10 cellular contexts compared by ENCODE assay signal in the genomic region with DNA sequence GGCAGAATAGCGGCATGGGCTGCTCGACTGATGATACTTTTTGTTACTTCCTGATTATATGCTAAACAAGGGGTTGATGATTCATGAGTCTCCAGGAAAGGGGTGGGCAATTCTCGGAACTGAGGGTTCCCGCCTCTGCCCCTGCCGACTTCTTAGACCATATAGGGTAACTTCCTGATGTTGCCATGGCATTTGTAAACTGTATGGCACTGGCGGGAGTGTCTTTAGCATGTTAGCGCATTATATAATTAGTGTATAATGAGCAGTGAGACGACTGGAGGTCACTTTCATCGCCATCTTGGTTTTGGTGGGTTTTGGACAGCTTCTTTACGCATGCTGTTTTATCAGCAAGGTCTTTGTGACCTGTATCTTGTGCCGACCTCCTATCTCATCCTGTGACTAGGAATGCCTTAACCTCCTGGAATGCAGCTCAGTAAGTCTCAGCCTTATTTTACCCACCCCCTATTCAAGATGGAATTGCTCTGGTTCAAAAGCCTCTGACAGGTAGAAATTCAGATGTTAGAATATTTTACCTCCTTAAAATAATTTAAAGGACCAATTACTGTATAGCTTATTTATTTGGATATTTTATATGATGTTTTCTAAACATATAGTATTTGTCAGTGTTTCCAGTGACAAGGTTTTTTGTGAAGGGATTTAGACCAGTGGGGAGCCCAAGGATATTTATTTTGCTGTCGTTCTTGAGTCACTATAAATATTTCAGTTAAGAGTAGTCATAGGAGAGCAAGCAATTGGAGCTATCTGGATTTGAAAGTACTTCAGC.
DNase-seq lines count a peak whose midpoint lies in the region; ATAC-seq and TF ChIP-seq lines count a peak whose summit lies in the region.
"Had no signal": no experiment of that assay in that cellular context is flagged by ENCODE, and none has a peak within 500 bp of the region (broad histone marks: within the 10 kb centered on the region; RNA-seq: fewer than 3 reads in every experiment).

No MANE protein-coding gene starts in this region.

- TF ChIP-seq CTCF in AG09309 (IDR thresholded peaks at IDR 0.05; ENCODE audit: control insufficient read depth, insufficient read depth, low read depth, low read length, missing control alignments) (no peak), Peyer's patch (IDR thresholded peaks at IDR 0.05) (no peak)

- no peak overlapping the region for H4K91ac ChIP-seq in mesenchymal stem cell (ENCODE audit: low read length)

- DNase-seq in AG09309 (ENCODE audit: low read depth) (no peak), MV-4-11 (lab: John Stamatoyannopoulos, UW) (peak; percentile 97), mesenchymal stem cell (peak; percentile 93), NCI-H510A (lab: John Stamatoyannopoulos, UW) (no peak), NK-92 (lab: John Stamatoyannopoulos, UW; ENCODE audit: unreplicated experiment) (no peak), Peyer's patch (no peak)
- DNase-seq in activated T-cell treated with anti-CD3 and anti-CD28 coated beads, Interleukin-2, amount 50 U/mL, for 4 hours, result peak; percentile 15
- DNase-seq: DMS153, testis had no signal

- H3K4me3 Mint-ChIP-seq in activated T-cell treated with anti-CD3 and anti-CD28 coated beads, Interleukin-2, amount 50 U/mL, for 4 hours, result no peak overlapping the region

- H3K27me3 ChIP-seq in mesenchymal stem cell (ENCODE audit: control insufficient read depth in 1 of 2, insufficient read depth in 1 of 2, low read length in 2 of 2) (no peaks in the 10 kb centered on the region), Peyer's patch (no peaks in the 10 kb centered on the region)
- H3K27me3 ChIP-seq: testis had no signal

- H2AFZ ChIP-seq in mesenchymal stem cell (ENCODE audit: low read depth, low read length), result no peak overlapping the region

- peak overlapping the region; percentile 38 for H2BK120ac ChIP-seq in mesenchymal stem cell (ENCODE audit: low read depth, low read length)

- H2AK5ac ChIP-seq in mesenchymal stem cell (ENCODE audit: low read length, severe bottlenecking), result peak overlapping the region; percentile 65

- peak overlapping the region in 1 of 2 experiments; percentile 69 for H3K4ac ChIP-seq in mesenchymal stem cell (ENCODE audit: low read depth in 1 of 2, low read length in 2 of 2)

- H3K27ac ChIP-seq in mesenchymal stem cell (ENCODE audit: low read length, poor library complexity, severe bottlenecking), result peak overlapping the region; percentile 27
- no peak overlapping the region for H3K27ac ChIP-seq in Peyer's patch
- H3K27ac ChIP-seq: testis had no signal

- no peak overlapping the region for H3K23ac ChIP-seq in mesenchymal stem cell (ENCODE audit: low read length in 2 of 2)

- peaks cover 27% of the 10 kb centered on the region for H3K4me1 Mint-ChIP-seq in activated T-cell treated with anti-CD3 and anti-CD28 coated beads, Interleukin-2, amount 50 U/mL, for 4 hours (ENCODE audit: low read depth)

- peaks cover 8% of the 10 kb centered on the region for H3K4me1 ChIP-seq in mesenchymal stem cell (ENCODE audit: control insufficient read depth, insufficient read depth, low read depth, low read length)
- peaks cover 0 to 3% (median 0%) of the 10 kb centered on the region in 4 donors for H3K4me1 ChIP-seq in Peyer's patch
- H3K4me1 ChIP-seq: testis had no signal

- no peak overlapping the region for H2BK5ac ChIP-seq in mesenchymal stem cell (ENCODE audit: low read depth, low read length, poor library complexity, severe bottlenecking)

- H3K18ac ChIP-seq in mesenchymal stem cell (ENCODE audit: low read depth in 1 of 2, low read length in 2 of 2), result peak overlapping the region; percentile 63 to 79

- no peaks in the 10 kb centered on the region for H3K79me1 ChIP-seq in mesenchymal stem cell (replicated peaks; ENCODE audit: low read length, poor library complexity, severe bottlenecking)

- H3K36me3 Mint-ChIP-seq in activated T-cell treated with anti-CD3 and anti-CD28 coated beads, Interleukin-2, amount 50 U/mL, for 4 hours (ENCODE audit: insufficient read depth), result peaks cover 2% of the 10 kb centered on the region

- peak overlapping the region; percentile 84 for H3K9ac ChIP-seq in mesenchymal stem cell (ENCODE audit: low read length)

- no peak overlapping the region for H3K14ac ChIP-seq in mesenchymal stem cell (ENCODE audit: low read length in 2 of 2)

- no peak overlapping the region for H3K4me2 ChIP-seq in mesenchymal stem cell (ENCODE audit: low read length, poor library complexity, severe bottlenecking)

- WGBS in mesenchymal stem cell, result 46% methylated on average over 12 of the region's 12 CpGs

- peaks cover 11% of the 10 kb centered on the region for H3K9me3 Mint-ChIP-seq in activated T-cell treated with anti-CD3 and anti-CD28 coated beads, Interleukin-2, amount 50 U/mL, for 4 hours

- H3K36me3 ChIP-seq in mesenchymal stem cell (ENCODE audit: control insufficient read depth in 1 of 2, insufficient read depth in 2 of 2, low read depth in 1 of 2, low read length in 2 of 2) (no peaks in the 10 kb centered on the region), Peyer's patch (no peaks in the 10 kb centered on the region)

- peak overlapping the region; percentile 20 for H4K8ac ChIP-seq in mesenchymal stem cell (ENCODE audit: low read length)

- ATAC-seq in activated T-cell treated with anti-CD3 and anti-CD28 coated beads, Interleukin-2, amount 50 U/mL, for 4 hours, result no peak
- ATAC-seq in HG03469 (IDR thresholded peaks at IDR 0.05; ENCODE audit: unreplicated experiment), result no peak

- peak overlapping the region; percentile 18 to 74 for H2BK12ac ChIP-seq in mesenchymal stem cell (ENCODE audit: low read length in 2 of 2)

- no peaks in the 10 kb centered on the region for H3K27me3 Mint-ChIP-seq in activated T-cell treated with anti-CD3 and anti-CD28 coated beads, Interleukin-2, amount 50 U/mL, for 4 hours (ENCODE audit: low read depth)

- no peak for TF ChIP-seq POLR2A in Peyer's patch (IDR thresholded peaks at IDR 0.05)

- no peak overlapping the region for H2BK15ac ChIP-seq in mesenchymal stem cell (ENCODE audit: low read depth, poor library complexity, severe bottlenecking)

- peak overlapping the region; percentile 8; the same call in 1 of the 2 replicates for H3K4me3 ChIP-seq in AG09309 (ENCODE audit: control insufficient read depth, low read depth, low read length)
- peak overlapping the region in 1 of 2 experiments; percentile 48 for H3K4me3 ChIP-seq in mesenchymal stem cell (ENCODE audit: insufficient read depth in 1 of 2, low read depth in 1 of 2, low read length in 2 of 2)
- no peak overlapping the region for H3K4me3 ChIP-seq in Peyer's patch
- H3K4me3 ChIP-seq: testis had no signal

- H3K9me3 ChIP-seq in mesenchymal stem cell (ENCODE audit: control insufficient read depth, low read length) (no peaks in the 10 kb centered on the region), Peyer's patch (no peaks in the 10 kb centered on the region)
- H3K9me3 ChIP-seq: testis had no signal

Comparison
In these comparisons a context has a peak if more than half of its experiments do, and no peak if none do; other contexts are left out.
1. DNase-seq: peak in MV-4-11 (single experiment), activated T-cell treated with anti-CD3 and anti-CD28 coated beads, Interleukin-2, amount 50 U/mL, for 4 hours (single experiment) and mesenchymal stem cell (single experiment); none in AG09309 (single experiment), NCI-H510A (single experiment), NK-92 (single experiment) and Peyer's patch (0 of 3).